ENCODE assay signal across 21 cellular contexts in genomic region chr14:103745424-103745823, GRCh38. TPM values are rescaled to one million over a fixed set of nuclear protein-coding genes. Genes with fewer than 3 reads are reported as not detected.
DNase-seq lines count a peak whose midpoint lies in the region; ATAC-seq and TF ChIP-seq lines count a peak whose summit lies in the region.
"Had no signal": no experiment of that assay in that cellular context is flagged by ENCODE, and none has a peak within 500 bp of the region (broad histone marks: within the 10 kb centered on the region; RNA-seq: fewer than 3 reads in every experiment).

No MANE protein-coding gene starts in this region.

- H3K4me3 ChIP-seq in osteoblast (ENCODE audit: insufficient read depth, low read length) (no peak overlapping the region), SJCRH30 (no peak overlapping the region)
- H3K4me3 ChIP-seq: MG63 had no signal

- H3K27me3 ChIP-seq in osteoblast (ENCODE audit: insufficient read depth, low read length) (no peaks in the 10 kb centered on the region), SJCRH30 (no peaks in the 10 kb centered on the region)
- H3K27me3 ChIP-seq: MG63 had no signal

- H3K36me3 ChIP-seq in osteoblast (ENCODE audit: insufficient read depth, low read length) (no peaks in the 10 kb centered on the region), SJCRH30 (no peaks in the 10 kb centered on the region)
- H3K36me3 ChIP-seq: MG63 had no signal

- H3K9me3 ChIP-seq in osteoblast (ENCODE audit: low read depth, low read length) (no peaks in the 10 kb centered on the region), SJCRH30 (replicated peaks) (no peaks in the 10 kb centered on the region)
- H3K9me3 ChIP-seq: MG63 had no signal

- no peaks in the 10 kb centered on the region for H3K36me3 Mint-ChIP-seq in T-helper 2 cell treated with Interferon-gamma antibody and Interleukin-4, amounts not matched to agents 5 μg/mL and 100 μg/mL, for 36 hours (ENCODE audit: low read depth)

- DNase-seq in cardiac septum (ENCODE audit: low spot score), result peak; percentile 26
- no peak for DNase-seq in Right ventricle myocardium inferior (ENCODE audit: missing footprints)
- no peak for DNase-seq in left colon
- DNase-seq in osteoblast (ENCODE audit: insufficient read length, low spot score, missing footprints), result peak; percentile 8
- DNase-seq in T-helper 2 cell treated with Interferon-gamma antibody and Interleukin-4, amounts not matched to agents 5 μg/mL and 100 μg/mL, for 36 hours (ENCODE audit: low spot score), result no peak
- no peak for DNase-seq in SJCRH30
- DNase-seq in central memory CD4-positive, alpha-beta T cell, result no peak
- DNase-seq: Calu3, DMS53, H7, MG63, NCI-H1417, NCI-H1694 treated with DMSO at 0.1 percent for 48 hours, NCI-H2081 treated with DMSO at 0.1 percent for 48 hours, NCI-H2171 treated with DMSO at 0.1 percent for 48 hours, NCI-H526, OCI-M1, Right ventricle myocardium superior had no signal

- H3K27me3 Mint-ChIP-seq in T-helper 2 cell treated with Interferon-gamma antibody and Interleukin-4, amounts not matched to agents 5 μg/mL and 100 μg/mL, for 36 hours (ENCODE audit: low read depth), result no peaks in the 10 kb centered on the region
- H3K27me3 Mint-ChIP-seq: CD8-positive, alpha-beta memory T cell had no signal

- no peak for TF ChIP-seq CTCF in osteoblast (IDR thresholded peaks at IDR 0.05; ENCODE audit: extremely low read depth, low read depth, low read length)

- no peak overlapping the region for H3K4me2 ChIP-seq in osteoblast (ENCODE audit: insufficient read depth, low read length)

- intact Hi-C loops in cardiac septum (cut with DNase I), result no loop called here
- intact Hi-C loops in Right ventricle myocardium inferior (cut with DNase I), result no loop called here
- intact Hi-C loops in left colon (cut with DNase I, micrococcal nuclease), result no loop called here

- no peak overlapping the region for H3K4me3 Mint-ChIP-seq in T-helper 2 cell treated with Interferon-gamma antibody and Interleukin-4, amounts not matched to agents 5 μg/mL and 100 μg/mL, for 36 hours
- H3K4me3 Mint-ChIP-seq: CD8-positive, alpha-beta memory T cell had no signal

- H3K27ac ChIP-seq in osteoblast (ENCODE audit: low read depth, low read length), result no peak overlapping the region
- no peak overlapping the region for H3K27ac ChIP-seq in SJCRH30
- H3K27ac ChIP-seq: C4-2B had no signal

- ATAC-seq in Right ventricle myocardium inferior (no peak), left colon (peak; percentile 79), HG03280 (IDR thresholded peaks at IDR 0.05; ENCODE audit: unreplicated experiment) (no peak)

- H4K20me1 ChIP-seq in osteoblast (ENCODE audit: insufficient read depth, low read length), result no peaks in the 10 kb centered on the region

- no peaks in the 10 kb centered on the region for H3K79me2 ChIP-seq in osteoblast (ENCODE audit: insufficient read depth, low read length)

- H3K4me1 Mint-ChIP-seq in T-helper 2 cell treated with Interferon-gamma antibody and Interleukin-4, amounts not matched to agents 5 μg/mL and 100 μg/mL, for 36 hours (ENCODE audit: low read depth), result peaks cover 11% of the 10 kb centered on the region

- peaks cover 7% of the 10 kb centered on the region for H3K4me1 ChIP-seq in osteoblast (ENCODE audit: insufficient read depth, low read length)
- no peaks in the 10 kb centered on the region for H3K4me1 ChIP-seq in SJCRH30

- H3K27ac Mint-ChIP-seq in T-helper 2 cell treated with Interferon-gamma antibody and Interleukin-4, amounts not matched to agents 5 μg/mL and 100 μg/mL, for 36 hours, result no peak overlapping the region

- H3K9me3 Mint-ChIP-seq in T-helper 2 cell treated with Interferon-gamma antibody and Interleukin-4, amounts not matched to agents 5 μg/mL and 100 μg/mL, for 36 hours, result no peaks in the 10 kb centered on the region
- H3K9me3 Mint-ChIP-seq: CD8-positive, alpha-beta memory T cell had no signal

- H2AFZ ChIP-seq in osteoblast (ENCODE audit: low read length), result no peak overlapping the region

RNA-seq across cellular contexts. Expression of gene ZFYVE21, which starts 29.8 kb away (rescaled TPM):
- total RNA-seq in cardiac septum, result 60.9 TPM
- 46.9 TPM for total RNA-seq in Right ventricle myocardium inferior
- 10 to 100 TPM; 51.2 to 54.9 TPM for total RNA-seq in left colon
- total RNA-seq in osteoblast, result 36.9 and 39.8 TPM in 2 replicates
- 28.3 and 28.6 TPM in 2 replicates for total RNA-seq in SJCRH30 (2014; rRNA removed; shearing (Covaris generic))

RNA-seq across cellular contexts. Expression of gene XRCC3, which starts 30.2 kb away (rescaled TPM):
- 3.9 TPM for total RNA-seq in cardiac septum
- 2.8 TPM for total RNA-seq in Right ventricle myocardium inferior
- total RNA-seq in left colon, result 10 to 100 TPM in 1 of 2 donors, 1 to 10 TPM in 1; 7.9 to 16.2 TPM
- 4.3 and 5.0 TPM in 2 replicates for total RNA-seq in osteoblast
- total RNA-seq in SJCRH30 (2014; rRNA removed; shearing (Covaris generic)), result 58.0 and 67.0 TPM in 2 replicates

Comparison
In these comparisons a context has a peak if more than half of its experiments do, and no peak if none do; other contexts are left out.
1. DNase-seq: peak in cardiac septum (single experiment) and osteoblast (single experiment); none in Right ventricle myocardium inferior (single experiment), left colon (0 of 2), T-helper 2 cell treated with Interferon-gamma antibody and Interleukin-4, amounts not matched to agents 5 μg/mL and 100 μg/mL, for 36 hours (single experiment), SJCRH30 (0 of 2) and central memory CD4-positive, alpha-beta T cell (single experiment).